ENCODE assay signal across 18 cellular contexts in genomic region chr1:9258629-9259028, GRCh38. TPM values are rescaled to one million over a fixed set of nuclear protein-coding genes. Genes with fewer than 3 reads are reported as not detected.
DNase-seq lines count a peak whose midpoint lies in the region; ATAC-seq and TF ChIP-seq lines count a peak whose summit lies in the region.
"Had no signal": no experiment of that assay in that cellular context is flagged by ENCODE, and none has a peak within 500 bp of the region (broad histone marks: within the 10 kb centered on the region; RNA-seq: fewer than 3 reads in every experiment).

No MANE protein-coding gene starts in this region.

- in situ Hi-C loops in gastrocnemius medialis (cut with MboI; ENCODE audit: low sequenced_read_pairs in 4 of 4) = no loop called here

- H3K4me1 Mint-ChIP-seq in activated naive CD8-positive, alpha-beta T cell treated with anti-CD3 and anti-CD28 coated beads, Interleukin-2, amount 10 ng/mL, durations not matched to agents 7 days and 5 days = peaks cover 16% of the 10 kb centered on the region
- H3K4me1 Mint-ChIP-seq in activated naive CD8-positive, alpha-beta T cell treated with anti-CD3 and anti-CD28 coated beads for 36 hours = peaks cover 8% of the 10 kb centered on the region
- H3K4me1 Mint-ChIP-seq in endodermal cell = peaks cover 2% of the 10 kb centered on the region
- H3K4me1 Mint-ChIP-seq in stimulated activated effector memory CD8-positive, alpha-beta T cell treated with anti-CD3 and anti-CD28 coated beads, Interleukin-12 subunit alpha, Interleukin-12 subunit beta, amount 100 ng/mL, for 72 hours = peaks cover 36% of the 10 kb centered on the region

- peaks cover 18% of the 10 kb centered on the region for H3K9me3 Mint-ChIP-seq in activated naive CD8-positive, alpha-beta T cell treated with anti-CD3 and anti-CD28 coated beads, Interleukin-2, amount 10 ng/mL, durations not matched to agents 7 days and 5 days
- peaks cover 15% of the 10 kb centered on the region for H3K9me3 Mint-ChIP-seq in activated naive CD8-positive, alpha-beta T cell treated with anti-CD3 and anti-CD28 coated beads for 36 hours
- peaks cover 29% of the 10 kb centered on the region for H3K9me3 Mint-ChIP-seq in endodermal cell
- H3K9me3 Mint-ChIP-seq in stimulated activated effector memory CD8-positive, alpha-beta T cell treated with anti-CD3 and anti-CD28 coated beads, Interleukin-12 subunit alpha, Interleukin-12 subunit beta, amount 100 ng/mL, for 72 hours = no peaks in the 10 kb centered on the region

- H3K9ac ChIP-seq in endodermal cell (ENCODE audit: extremely low read depth, low read length, poor library complexity, severe bottlenecking) = no peak overlapping the region
- H3K9ac ChIP-seq: GM23248 had no signal

- DNase-seq in activated naive CD8-positive, alpha-beta T cell treated with anti-CD3 and anti-CD28 coated beads, Interleukin-2, amount 10 ng/mL, durations not matched to agents 7 days and 5 days = no peak
- DNase-seq in activated naive CD8-positive, alpha-beta T cell treated with anti-CD3 and anti-CD28 coated beads for 36 hours = no peak
- DNase-seq in endodermal cell (no peak), gastrocnemius medialis (no peak), dedifferentiated amniotic fluid mesenchymal stem cell (ENCODE audit: extremely low spot score) (no peak)
- DNase-seq in stimulated activated effector memory CD8-positive, alpha-beta T cell treated with anti-CD3 and anti-CD28 coated beads, Interleukin-12 subunit alpha, Interleukin-12 subunit beta, amount 100 ng/mL, for 72 hours (ENCODE audit: low spot score in 2 of 2) = no peak
- DNase-seq: Calu3; CD4-positive, alpha-beta memory T cell; GM23248; KG1; MV-4-11; NCI-H1694 treated with DMSO at 0.1 percent for 48 hours; NCI-H748 treated with DMSO at 0.1 percent for 48 hours; NK-92 treated with Interleukin-12 subunit alpha and Interleukin-12 subunit beta, amount 100 ng/mL, for 24 hours; Peyer's patch had no signal

- H3K27ac ChIP-seq in HEK293 (ENCODE audit: extremely low read depth, low read depth, low read length) = no peak overlapping the region
- H3K27ac ChIP-seq in endodermal cell (ENCODE audit: low read depth, low read length) = no peak overlapping the region
- H3K27ac ChIP-seq in gastrocnemius medialis = peak overlapping the region; percentile 86 to 99 (median 92)
- H3K27ac ChIP-seq: GM23248, Peyer's patch, SJSA1 had no signal

- 93 to 96% methylated on average over 5 to 8 of the region's 9 CpGs for WGBS in endodermal cell (ENCODE audit: insufficient coverage in 1 of 2, insufficient read length in 1 of 2), 2 experiments

- peaks cover 13% of the 10 kb centered on the region for H3K36me3 Mint-ChIP-seq in activated naive CD8-positive, alpha-beta T cell treated with anti-CD3 and anti-CD28 coated beads, Interleukin-2, amount 10 ng/mL, durations not matched to agents 7 days and 5 days
- H3K36me3 Mint-ChIP-seq in activated naive CD8-positive, alpha-beta T cell treated with anti-CD3 and anti-CD28 coated beads for 36 hours = peaks cover 30% of the 10 kb centered on the region
- H3K36me3 Mint-ChIP-seq in endodermal cell (ENCODE audit: low read depth) = peaks cover 36% of the 10 kb centered on the region
- H3K36me3 Mint-ChIP-seq in stimulated activated effector memory CD8-positive, alpha-beta T cell treated with anti-CD3 and anti-CD28 coated beads, Interleukin-12 subunit alpha, Interleukin-12 subunit beta, amount 100 ng/mL, for 72 hours = no peaks in the 10 kb centered on the region

- CTCF ChIA-PET in HEK293 (lab: Yijun Ruan, JAX) = no interaction called here

- no peaks in the 10 kb centered on the region for H3K27me3 Mint-ChIP-seq in activated naive CD8-positive, alpha-beta T cell treated with anti-CD3 and anti-CD28 coated beads, Interleukin-2, amount 10 ng/mL, durations not matched to agents 7 days and 5 days
- H3K27me3 Mint-ChIP-seq in activated naive CD8-positive, alpha-beta T cell treated with anti-CD3 and anti-CD28 coated beads for 36 hours = no peaks in the 10 kb centered on the region
- H3K27me3 Mint-ChIP-seq in endodermal cell (ENCODE audit: insufficient read depth) = no peaks in the 10 kb centered on the region
- H3K27me3 Mint-ChIP-seq: CD4-positive, alpha-beta memory T cell had no signal

- H3K9me3 ChIP-seq in HEK293 (ENCODE audit: control insufficient read depth, insufficient read depth, low read depth, low read length) (no peaks in the 10 kb centered on the region), endodermal cell (ENCODE audit: control insufficient read depth, low read length) (peaks cover 18% of the 10 kb centered on the region), gastrocnemius medialis (no peaks in the 10 kb centered on the region)
- H3K9me3 ChIP-seq: Peyer's patch had no signal

- H3K4me3 ChIP-seq in HEK293 (ENCODE audit: low read depth, low read length) = no peak overlapping the region
- peak overlapping the region; percentile 14 for H3K4me3 ChIP-seq in endodermal cell (ENCODE audit: low read length)
- no peak overlapping the region for H3K4me3 ChIP-seq in gastrocnemius medialis
- H3K4me3 ChIP-seq: GM23248, Peyer's patch, SJSA1 had no signal

- TF ChIP-seq CTCF in HEK293 (tag by site-specific recombination; IDR thresholded peaks at IDR 0.05) = no peak
- no peak for TF ChIP-seq CTCF in endodermal cell (conservative IDR thresholded peaks at IDR 0.05)
- TF ChIP-seq CTCF in gastrocnemius medialis (IDR thresholded peaks at IDR 0.05 in 4 of 5, conservative IDR thresholded peaks at IDR 0.05 in 1 of 5) = no peak

- TF ChIP-seq POLR2A in gastrocnemius medialis (IDR thresholded peaks at IDR 0.05) = no peak

- H3K27me3 ChIP-seq in endodermal cell (ENCODE audit: control insufficient read depth, insufficient read depth, low read length, poor library complexity, severe bottlenecking) = no peaks in the 10 kb centered on the region
- no peaks in the 10 kb centered on the region for H3K27me3 ChIP-seq in gastrocnemius medialis
- H3K27me3 ChIP-seq: Peyer's patch, SJSA1 had no signal

- POLR2A ChIA-PET in activated naive CD8-positive, alpha-beta T cell treated with anti-CD3 and anti-CD28 coated beads, Interleukin-2, amount 10 ng/mL, durations not matched to agents 7 days and 5 days (lab: Charles Lee) = no interaction called here
- POLR2A ChIA-PET in HEK293 (lab: Yijun Ruan, JAX) = no interaction called here

- intact Hi-C loops in gastrocnemius medialis (cut with DNase I; ENCODE audit: low total_unique reads) = loop anchor here (10.0 kb wide), 1 partner anchor 956 kb away; the partner anchor contains the start of gene KIF1B

- H3K27ac Mint-ChIP-seq in activated naive CD8-positive, alpha-beta T cell treated with anti-CD3 and anti-CD28 coated beads, Interleukin-2, amount 10 ng/mL, durations not matched to agents 7 days and 5 days = peak overlapping the region; percentile 12
- no peak overlapping the region for H3K27ac Mint-ChIP-seq in activated naive CD8-positive, alpha-beta T cell treated with anti-CD3 and anti-CD28 coated beads for 36 hours
- no peak overlapping the region for H3K27ac Mint-ChIP-seq in endodermal cell
- no peak overlapping the region for H3K27ac Mint-ChIP-seq in stimulated activated effector memory CD8-positive, alpha-beta T cell treated with anti-CD3 and anti-CD28 coated beads, Interleukin-12 subunit alpha, Interleukin-12 subunit beta, amount 100 ng/mL, for 72 hours

- H3K4me3 Mint-ChIP-seq in activated naive CD8-positive, alpha-beta T cell treated with anti-CD3 and anti-CD28 coated beads, Interleukin-2, amount 10 ng/mL, durations not matched to agents 7 days and 5 days = no peak overlapping the region
- H3K4me3 Mint-ChIP-seq in activated naive CD8-positive, alpha-beta T cell treated with anti-CD3 and anti-CD28 coated beads for 36 hours = no peak overlapping the region
- H3K4me3 Mint-ChIP-seq in endodermal cell = no peak overlapping the region
- no peak overlapping the region for H3K4me3 Mint-ChIP-seq in stimulated activated effector memory CD8-positive, alpha-beta T cell treated with anti-CD3 and anti-CD28 coated beads, Interleukin-12 subunit alpha, Interleukin-12 subunit beta, amount 100 ng/mL, for 72 hours

- no peaks in the 10 kb centered on the region for H3K4me1 ChIP-seq in HEK293 (ENCODE audit: control insufficient read depth, insufficient read depth, low read length)
- H3K4me1 ChIP-seq in endodermal cell (ENCODE audit: control insufficient read depth, insufficient read depth, low read length) = no peaks in the 10 kb centered on the region
- H3K4me1 ChIP-seq in gastrocnemius medialis = peaks cover 49 to 65% of the 10 kb centered on the region in 2 donors

- no peak for ATAC-seq in activated naive CD8-positive, alpha-beta T cell treated with anti-CD3 and anti-CD28 coated beads, Interleukin-2, amount 10 ng/mL, durations not matched to agents 7 days and 5 days (ENCODE audit: low read depth)
- no peak for ATAC-seq in gastrocnemius medialis
- no peak for ATAC-seq in stimulated activated effector memory CD8-positive, alpha-beta T cell treated with anti-CD3 and anti-CD28 coated beads, Interleukin-12 subunit alpha, Interleukin-12 subunit beta, amount 100 ng/mL, for 72 hours
- no peak for ATAC-seq in HG03196 (IDR thresholded peaks at IDR 0.05; ENCODE audit: unreplicated experiment)

- H3K36me3 ChIP-seq in HEK293 (ENCODE audit: control insufficient read depth in 2 of 2, insufficient read depth in 1 of 2, low read length in 2 of 2) (peaks cover 0 to 44% of the 10 kb centered on the region in 2 experiments; a peak in 1 of 3 replicates), endodermal cell (ENCODE audit: control insufficient read depth, insufficient read depth, low read length) (no peaks in the 10 kb centered on the region), gastrocnemius medialis (peaks cover 0 to 19% of the 10 kb centered on the region in 2 donors)

RNA-seq across cellular contexts. Expression of gene H6PD, which starts 24.1 kb away (rescaled TPM):
- total RNA-seq in activated naive CD8-positive, alpha-beta T cell treated with anti-CD3 and anti-CD28 coated beads, Interleukin-2, amount 10 ng/mL, durations not matched to agents 7 days and 5 days = 10 to 100 TPM; 15.3 to 15.9 TPM
- 1 to 10 TPM; 5.7 to 5.9 TPM for total RNA-seq in activated naive CD8-positive, alpha-beta T cell treated with anti-CD3 and anti-CD28 coated beads for 36 hours
- total RNA-seq in endodermal cell (10 to 100 TPM; 21.5 to 34.4 TPM), gastrocnemius medialis (10 to 100 TPM; 37.3 to 65.1 (median 44.4) TPM)
- 14.8 TPM for polyA plus RNA-seq in endodermal cell (2013, experiment 1 of 2)
- 14.2 TPM for polyA plus RNA-seq in endodermal cell (2013, experiment 2 of 2)

RNA-seq across cellular contexts. Expression of gene SPSB1, which starts 34.1 kb away (rescaled TPM):
- 1 to 10 TPM; 1.6 TPM for total RNA-seq in activated naive CD8-positive, alpha-beta T cell treated with anti-CD3 and anti-CD28 coated beads, Interleukin-2, amount 10 ng/mL, durations not matched to agents 7 days and 5 days
- total RNA-seq in activated naive CD8-positive, alpha-beta T cell treated with anti-CD3 and anti-CD28 coated beads for 36 hours = under 1 TPM; 0.36 to 0.37 TPM
- total RNA-seq in endodermal cell = 10 to 100 TPM; 20.4 to 26.9 TPM
- polyA plus RNA-seq in endodermal cell (2013, experiment 1 of 2) = 10.5 TPM
- 10.7 TPM for polyA plus RNA-seq in endodermal cell (2013, experiment 2 of 2)
- total RNA-seq in gastrocnemius medialis = 100 to 1,000 TPM in 1 of 4 donors, 10 to 100 TPM in 3; 40.4 to 161 (median 56.6) TPM

Comparison
In these comparisons a context has a peak if more than half of its experiments do, and no peak if none do; other contexts are left out.
1. H3K27ac ChIP-seq: peak in gastrocnemius medialis (4 of 4); none in HEK293 (single experiment) and endodermal cell (single experiment).
2. RNA of gene SPSB1, which starts 34.1 kb away (total RNA-seq): 40.4 to 161 TPM in gastrocnemius medialis and 20.4 to 26.9 TPM in endodermal cell; 1.6 TPM in activated naive CD8-positive, alpha-beta T cell treated with anti-CD3 and anti-CD28 coated beads, Interleukin-2, amount 10 ng/mL, durations not matched to agents 7 days and 5 days and 0.36 to 0.37 TPM in activated naive CD8-positive, alpha-beta T cell treated with anti-CD3 and anti-CD28 coated beads for 36 hours; every median in the first group is over 4 times any median in the second.